ENCODE assay signal across 8 cellular contexts in the genomic region with DNA sequence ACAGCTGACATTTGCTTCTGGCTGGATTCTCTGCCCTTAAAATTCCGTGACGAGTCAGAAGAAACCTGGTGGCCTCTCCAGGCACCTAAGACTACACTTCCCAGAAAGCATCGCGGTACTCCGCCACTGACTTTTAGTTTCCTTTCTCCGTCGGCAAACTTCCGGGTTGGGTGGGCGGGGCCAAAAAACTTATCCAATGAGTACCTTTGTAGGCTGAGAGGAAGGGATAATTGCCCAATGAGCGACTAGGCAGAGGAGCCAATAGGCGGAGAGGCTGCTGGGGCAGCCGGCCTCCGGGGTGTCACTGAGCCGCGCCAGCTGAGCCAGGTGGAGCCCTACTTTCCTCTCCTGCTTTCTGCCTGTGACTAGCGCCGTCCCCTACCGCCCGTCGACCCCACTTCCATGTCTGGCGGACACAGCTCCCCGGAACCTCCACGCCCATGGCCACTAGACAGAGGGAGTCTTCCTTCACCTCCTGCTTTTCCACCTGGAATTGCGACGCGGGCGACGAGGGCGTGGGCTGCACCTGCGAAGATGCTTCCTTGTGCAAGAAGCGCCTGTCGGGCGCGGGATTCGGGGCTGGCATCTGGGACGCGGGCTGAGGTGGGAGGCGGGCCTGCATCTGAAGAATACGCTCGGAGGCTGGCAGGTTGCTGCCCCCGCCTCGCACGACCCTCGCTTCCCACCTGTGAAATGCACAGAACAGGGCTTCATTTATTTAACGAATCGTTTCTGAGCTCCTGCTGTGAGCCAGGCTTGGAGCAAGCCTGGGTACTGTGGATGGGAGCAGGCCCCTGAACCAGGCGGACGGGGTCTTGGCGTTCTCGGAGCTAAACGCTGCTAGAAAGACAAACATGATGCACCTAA. TPM values are rescaled to one million over a fixed set of nuclear protein-coding genes. Genes with fewer than 3 reads are reported as not detected.
DNase-seq lines count a peak whose midpoint lies in the region; ATAC-seq and TF ChIP-seq lines count a peak whose summit lies in the region.

No MANE protein-coding gene starts in this region.

- ATAC-seq in GM19324 (IDR thresholded peaks at IDR 0.05; ENCODE audit: low FRiP score, unreplicated experiment) (peak; percentile 98), HG03460 (IDR thresholded peaks at IDR 0.05; ENCODE audit: unreplicated experiment) (peak; percentile 92)

- H3K27me3 Mint-ChIP-seq in activated CD4-positive, alpha-beta T cell treated with anti-CD3 and anti-CD28 coated beads, Interleukin-2, amount 10 ng/mL, durations not matched to agents 24 days and 14 days, result no peaks in the 10 kb centered on the region

- peak; percentile 85 for DNase-seq in BJ (ENCODE audit: low read depth)
- peak; percentile 91 for DNase-seq in NCI-H524 treated with DMSO at 0.1 percent for 48 hours (lab: John Stamatoyannopoulos, UW)
- DNase-seq in activated CD4-positive, alpha-beta T cell treated with anti-CD3 and anti-CD28 coated beads, Interleukin-2, amount 10 ng/mL, durations not matched to agents 24 days and 14 days, result peak; percentile 97
- peak; percentile 18 for DNase-seq in cortex of kidney (lab: John Stamatoyannopoulos, UW)
- peak; percentile 98 for DNase-seq in left kidney (ENCODE audit: low read depth, low spot score)
- peak; percentile 91 for DNase-seq in stimulated activated CD4-positive, alpha-beta T cell treated with anti-CD3 and anti-CD28 coated beads, Interleukin-1b, Interleukin-23, amount 100 ng/mL, for 48 hours

- H3K27ac Mint-ChIP-seq in activated CD4-positive, alpha-beta T cell treated with anti-CD3 and anti-CD28 coated beads, Interleukin-2, amount 10 ng/mL, durations not matched to agents 24 days and 14 days, result peak overlapping the region; percentile 98

- CTCF ChIA-PET in BJ (lab: Yijun Ruan, JAX), result no interaction called here

- no peaks in the 10 kb centered on the region for H3K9me3 Mint-ChIP-seq in activated CD4-positive, alpha-beta T cell treated with anti-CD3 and anti-CD28 coated beads, Interleukin-2, amount 10 ng/mL, durations not matched to agents 24 days and 14 days

- no peaks in the 10 kb centered on the region for H3K36me3 ChIP-seq in BJ (ENCODE audit: control insufficient read depth, insufficient read depth, low read length)

- no peak for TF ChIP-seq CTCF in BJ (IDR thresholded peaks at IDR 0.05; ENCODE audit: insufficient read depth, low read depth, low read length)

- H3K4me1 Mint-ChIP-seq in activated CD4-positive, alpha-beta T cell treated with anti-CD3 and anti-CD28 coated beads, Interleukin-2, amount 10 ng/mL, durations not matched to agents 24 days and 14 days, result peaks cover 39% of the 10 kb centered on the region

- peak overlapping the region; percentile 89 for H3K4me3 Mint-ChIP-seq in activated CD4-positive, alpha-beta T cell treated with anti-CD3 and anti-CD28 coated beads, Interleukin-2, amount 10 ng/mL, durations not matched to agents 24 days and 14 days

- H3K4me3 ChIP-seq in BJ (ENCODE audit: low read depth, low read length), result peak overlapping the region; percentile 96

- POLR2A ChIA-PET in BJ (lab: Charles Lee), result no interaction called here

- no peaks in the 10 kb centered on the region for H3K27me3 ChIP-seq in BJ (ENCODE audit: control insufficient read depth, insufficient read depth, low read length)

- no peaks in the 10 kb centered on the region for H3K36me3 Mint-ChIP-seq in activated CD4-positive, alpha-beta T cell treated with anti-CD3 and anti-CD28 coated beads, Interleukin-2, amount 10 ng/mL, durations not matched to agents 24 days and 14 days (ENCODE audit: low read depth)

- intact Hi-C loops in activated CD4-positive, alpha-beta T cell treated with anti-CD3 and anti-CD28 coated beads, Interleukin-2, amount 10 ng/mL, durations not matched to agents 24 days and 14 days (cut with micrococcal nuclease), result loop anchor here (1.0 kb wide), 2 partner anchors 16 to 18 kb away; partner anchors contain the start of gene ARHGAP17

RNA-seq across cellular contexts. Expression of gene ARHGAP17, which starts 16.5 kb away (rescaled TPM):
- polyA plus RNA-seq in BJ (2011; rRNA removed), result 28.2 and 30.2 TPM in 2 replicates
- 38.1 and 62.7 TPM in 2 replicates for polyA minus RNA-seq in BJ (2011; rRNA and poly(A)+ RNA removed)
- 74.0 and 74.9 TPM in 2 replicates for total RNA-seq in activated CD4-positive, alpha-beta T cell treated with anti-CD3 and anti-CD28 coated beads, Interleukin-2, amount 10 ng/mL, durations not matched to agents 24 days and 14 days

Comparison
In these comparisons a context has a peak if more than half of its experiments do, and no peak if none do; other contexts are left out.
1. Peak in every context shown above with its lines: DNase-seq, ATAC-seq and H3K4me3 ChIP-seq.
2. DNase-seq: peak in every context shown above with its lines; median percentile 98 in left kidney; 97 in activated CD4-positive, alpha-beta T cell treated with anti-CD3 and anti-CD28 coated beads, Interleukin-2, amount 10 ng/mL, durations not matched to agents 24 days and 14 days; 91 in NCI-H524 treated with DMSO at 0.1 percent for 48 hours; 91 in stimulated activated CD4-positive, alpha-beta T cell treated with anti-CD3 and anti-CD28 coated beads, Interleukin-1b, Interleukin-23, amount 100 ng/mL, for 48 hours; 85 in BJ; 18 in cortex of kidney.